20 cellular contexts compared by ENCODE assay signal in genomic region chr10:33643042-33643441, GRCh38.
A peak's percentile ranks its signal among the peaks of the same experiment; 100 is the strongest.
DNase-seq lines count a peak whose midpoint lies in the region; TF ChIP-seq lines count a peak whose summit lies in the region.
"Had no signal": no experiment of that assay in that cellular context is flagged by ENCODE, and none has a peak within 500 bp of the region (broad histone marks: within the 10 kb centered on the region; RNA-seq: fewer than 3 reads in every experiment).

No MANE protein-coding gene starts in this region.

- intact Hi-C loops in prostate gland (cut with DNase I), result no loop called here

- no peaks in the 10 kb centered on the region for H3K4me1 ChIP-seq in prostate gland (replicated peaks)
- H3K4me1 ChIP-seq: vagina had no signal

- no peak for TF ChIP-seq POLR2A in prostate gland (IDR thresholded peaks at IDR 0.05)

- DNase-seq in AG08395 (ENCODE audit: low spot score) (peak; percentile 56), HT1080 (ENCODE audit: low read depth) (peak; percentile 56), brain microvascular endothelial cell (peak; percentile 57), iris pigment epithelial cell (ENCODE audit: low read depth) (peak; percentile 76), retina (no peak), HK-2 (ENCODE audit: unreplicated experiment) (no peak), prostate gland (ENCODE audit: low spot score) (no peak)
- DNase-seq in activated T-cell treated with anti-CD3 and anti-CD28 coated beads, Interleukin-2, amount 50 U/mL, for 1 hour, result no peak
- DNase-seq: ACHN; activated CD4-positive, alpha-beta T cell treated with anti-CD3 and anti-CD28 coated beads, Interleukin-2, amount 10 ng/mL, durations not matched to agents 7 days and 5 days; activated naive CD4-positive, alpha-beta T cell treated with anti-CD3 and anti-CD28 coated beads, Interleukin-2, amount 10 ng/mL, durations not matched to agents 7 days and 5 days; immature natural killer cell; KBM-7; NCI-H2081; NCI-H524 treated with DMSO at 0.1 percent for 48 hours; nephron progenitor cell; OCI-M1; stimulated activated CD4-positive, alpha-beta T cell treated with anti-CD3 and anti-CD28 coated beads, Interleukin-1b, Interleukin-23, amount 100 ng/mL, for 48 hours had no signal

- no peaks in the 10 kb centered on the region for H3K9me3 ChIP-seq in prostate gland
- H3K9me3 ChIP-seq: vagina had no signal

- TF ChIP-seq CTCF in brain microvascular endothelial cell (IDR thresholded peaks at IDR 0.05; ENCODE audit: low read depth, low read length, missing control alignments), result no peak
- TF ChIP-seq CTCF in prostate gland (IDR thresholded peaks at IDR 0.05), result no peak

- no peaks in the 10 kb centered on the region for H3K36me3 ChIP-seq in brain microvascular endothelial cell (replicated peaks)
- no peaks in the 10 kb centered on the region for H3K36me3 ChIP-seq in prostate gland
- H3K36me3 ChIP-seq: cardiac muscle cell, vagina had no signal

- H3K4me3 ChIP-seq in brain microvascular endothelial cell (ENCODE audit: low read depth, low read length) (no peak overlapping the region), prostate gland (no peak overlapping the region)
- H3K4me3 ChIP-seq: cardiac muscle cell, vagina had no signal

- H3K27me3 ChIP-seq in brain microvascular endothelial cell (replicated peaks) (no peaks in the 10 kb centered on the region), prostate gland (replicated peaks; ENCODE audit: insufficient read depth) (no peaks in the 10 kb centered on the region)
- H3K27me3 ChIP-seq: cardiac muscle cell, vagina had no signal

- in situ Hi-C loops in brain microvascular endothelial cell (cut with HindIII; ENCODE audit: low pct_ligation_motif_present, low sequenced_read_pairs), result no loop called here

- no peak overlapping the region for H3K27ac ChIP-seq in brain microvascular endothelial cell
- no peak overlapping the region for H3K27ac ChIP-seq in prostate gland
- H3K27ac ChIP-seq: cardiac muscle cell, vagina had no signal

Comparison
In these comparisons a context has a peak if more than half of its experiments do, and no peak if none do; other contexts are left out.
1. DNase-seq: peak in AG08395 (single experiment), HT1080 (single experiment), brain microvascular endothelial cell (single experiment) and iris pigment epithelial cell (single experiment); none in retina (single experiment), HK-2 (single experiment), prostate gland (single experiment) and activated T-cell treated with anti-CD3 and anti-CD28 coated beads, Interleukin-2, amount 50 U/mL, for 1 hour (single experiment).